ENCODE assay signal across 1 cellular context in genomic region chr1:182084487-182085316, GRCh38.
A peak's percentile ranks its signal among the peaks of the same experiment; 100 is the strongest.
TF ChIP-seq lines count a peak whose summit lies in the region.

No MANE protein-coding gene starts in this region.

TF ChIP-seq in HEK293, 187 proteins besides CTCF, POLR2A, EP300 and RAD21 (continued from another document):
- TF ChIP-seq ZSCAN5A (tag by site-specific recombination; IDR thresholded peaks at IDR 0.05) (no peak), REPIN1 (tag by site-specific recombination; IDR thresholded peaks at IDR 0.05; ENCODE audit: low read depth) (no peak), ZNF394 (tag by site-specific recombination; IDR thresholded peaks at IDR 0.05; ENCODE audit: borderline replicate concordance) (no peak), ZSCAN30 (tag by site-specific recombination; IDR thresholded peaks at IDR 0.05) (peak; percentile 73; the same call in 1 of the 2 replicates), ZNF701 (tag by site-specific recombination; IDR thresholded peaks at IDR 0.05) (no peak), SCRT1 (tag by site-specific recombination; IDR thresholded peaks at IDR 0.05; ENCODE audit: borderline replicate concordance) (peak; percentile 69; the same call in 1 of the 2 replicates), EGR2 (tag by site-specific recombination; IDR thresholded peaks at IDR 0.05; ENCODE audit: low read depth) (no peak), KLF9 (tag by site-specific recombination; IDR thresholded peaks at IDR 0.05; ENCODE audit: low read depth) (no peak), ZNF341 (tag by site-specific recombination; IDR thresholded peaks at IDR 0.05; ENCODE audit: low read depth) (no peak), ZNF654 (tag by site-specific recombination; IDR thresholded peaks at IDR 0.05; ENCODE audit: low read depth) (peak; percentile 92), ZNF211 (tag by site-specific recombination; IDR thresholded peaks at IDR 0.05; ENCODE audit: low read depth) (no peak), SCRT2 (tag by site-specific recombination; IDR thresholded peaks at IDR 0.05) (peak; percentile 96), ZNF335 (tag by site-specific recombination; conservative IDR thresholded peaks at IDR 0.05) (peak; percentile 68; the same call in 1 of the 2 replicates), PATZ1 (tag by site-specific recombination; IDR thresholded peaks at IDR 0.05) (no peak)
